26 cellular contexts compared by ENCODE assay signal in genomic region chr19:35454663-35455062, GRCh38.
"Had no signal": no experiment of that assay in that cellular context is flagged by ENCODE, and none has a peak within 500 bp of the region (broad histone marks: within the 10 kb centered on the region; RNA-seq: fewer than 3 reads in every experiment).

No MANE protein-coding gene starts in this region.

- H3K27me3 ChIP-seq: adrenal gland, Peyer's patch, SJSA1 had no signal

- H3K36me3 ChIP-seq: adrenal gland, Peyer's patch, SJSA1 had no signal

- H3K9me3 ChIP-seq: adrenal gland, Peyer's patch, SJSA1, SK-N-SH had no signal

- H3K27ac ChIP-seq: adrenal gland, Peyer's patch, SJSA1 had no signal

- H3K4me3 ChIP-seq: adrenal gland, K562, Peyer's patch, SJSA1 had no signal

- H3K4me2 ChIP-seq: SK-N-SH had no signal

- H3K4me1 ChIP-seq: SJSA1 had no signal

- DNase-seq: activated CD4-positive, alpha-beta memory T cell treated with anti-CD3 and anti-CD28 coated beads for 36 hours; activated CD4-positive, alpha-beta T cell treated with anti-CD3 and anti-CD28 coated beads for 4 hours; activated CD4-positive, alpha-beta T cell treated with anti-CD3 and anti-CD28 coated beads, Interleukin-2, amount 50 U/mL, for 1 hour; activated CD8-positive, alpha-beta memory T cell treated with anti-CD3 and anti-CD28 coated beads, Interleukin-2, amount 50 U/mL, for 4 hours; activated gamma-delta T cell treated with Interleukin-2 at 50 U/mL for 16 hours; activated naive CD4-positive, alpha-beta T cell treated with anti-CD3 and anti-CD28 coated beads for 36 hours; activated T-cell treated with anti-CD3 and anti-CD28 coated beads for 4 hours; activated T-cell treated with anti-CD3 and anti-CD28 coated beads, Interleukin-2, amount 50 U/mL, for 4 hours; adrenal gland; caudate nucleus; cerebellar nuclear complex; NCI-H1105; NCI-H1417 treated with DMSO at 0.1 percent for 48 hours; NCI-H187 treated with DMSO at 0.1 percent for 48 hours; NCI-H2081; NCI-H226; NCI-H446 treated with DMSO at 0.1 percent for 48 hours; NCI-H524; NCI-H774; PC-3; Peyer's patch; RPMI8226; SHP77 treated with DMSO at 0.1 percent for 48 hours; SK-N-SH had no signal

- H3K9ac ChIP-seq: SK-N-SH had no signal
